9 cellular contexts compared by ENCODE assay signal in genomic region chr7:150380463-150380862, GRCh38. TPM values are rescaled to one million over a fixed set of nuclear protein-coding genes. Genes with fewer than 3 reads are reported as not detected.
A peak's percentile ranks its signal among the peaks of the same experiment; 100 is the strongest.
DNase-seq lines count a peak whose midpoint lies in the region; ATAC-seq and TF ChIP-seq lines count a peak whose summit lies in the region.
"Had no signal": no experiment of that assay in that cellular context is flagged by ENCODE, and none has a peak within 500 bp of the region (broad histone marks: within the 10 kb centered on the region; RNA-seq: fewer than 3 reads in every experiment).

No MANE protein-coding gene starts in this region.

- no peak overlapping the region for H3K27ac Mint-ChIP-seq in activated naive CD4-positive, alpha-beta T cell treated with anti-CD3 and anti-CD28 coated beads, Interleukin-2, amount 50 U/mL, for 24 hours
- peak overlapping the region in 1 of 2 donors; percentile 88 for H3K27ac Mint-ChIP-seq in activated naive CD4-positive, alpha-beta T cell treated with anti-CD3 and anti-CD28 coated beads, Interleukin-2, amount 50 U/mL, for 72 hours
- H3K27ac Mint-ChIP-seq in glutamatergic neuron (ENCODE audit: unreplicated experiment), result peak overlapping the region; percentile 99

- no peaks in the 10 kb centered on the region for H3K9me2 ChIP-seq in PC-9 (ENCODE audit: insufficient read depth)

- no peak overlapping the region for H2AFZ ChIP-seq in PC-9

- no peak for TF ChIP-seq CTCF in PC-9 (conservative IDR thresholded peaks at IDR 0.05)
- TF ChIP-seq CTCF in glutamatergic neuron (IDR thresholded peaks at IDR 0.05; ENCODE audit: partially characterized antibody, unreplicated experiment), result no peak
- no peak for TF ChIP-seq CTCF in tibial nerve (IDR thresholded peaks at IDR 0.05)

- H3K4me3 Mint-ChIP-seq in activated naive CD4-positive, alpha-beta T cell treated with anti-CD3 and anti-CD28 coated beads, Interleukin-2, amount 50 U/mL, for 24 hours, result peak overlapping the region; percentile 95
- H3K4me3 Mint-ChIP-seq in glutamatergic neuron (ENCODE audit: unreplicated experiment), result peak overlapping the region; percentile 97

- BruUV-seq in PC-9 (replicated peaks; lab: Mats Ljungman, UMichigan), result no TSS peak

- no peak for ATAC-seq in activated naive CD4-positive, alpha-beta T cell treated with anti-CD3 and anti-CD28 coated beads, Interleukin-2, amount 50 U/mL, for 72 hours
- no peak for ATAC-seq in HG02852 (IDR thresholded peaks at IDR 0.05; ENCODE audit: unreplicated experiment)
- ATAC-seq in HG02763 (IDR thresholded peaks at IDR 0.05; ENCODE audit: unreplicated experiment), result no peak
- ATAC-seq in GM19397 (IDR thresholded peaks at IDR 0.05; ENCODE audit: unreplicated experiment), result no peak

- TF ChIP-seq POLR2A in tibial nerve (IDR thresholded peaks at IDR 0.05), result no peak

- no peak for TF ChIP-seq EP300 in tibial nerve (IDR thresholded peaks at IDR 0.05)

- H3K4me3 ChIP-seq in PC-9 (peak overlapping the region; percentile 89; the same call in 1 of the 2 replicates), tibial nerve (peak overlapping the region in 1 of 4 donors; percentile 99)

- intact Hi-C loops in PC-9 (cut with micrococcal nuclease; ENCODE audit: unreplicated experiment), result no loop called here

- peaks cover 40% of the 10 kb centered on the region for H3F3A ChIP-seq in PC-9 (ENCODE audit: insufficient read depth, low read depth)

- no peaks in the 10 kb centered on the region for H4K20me1 ChIP-seq in PC-9 (ENCODE audit: insufficient read depth)

- H3K4me1 ChIP-seq in PC-9 (replicated peaks; ENCODE audit: insufficient read depth) (peaks cover 20% of the 10 kb centered on the region), tibial nerve (peaks cover 0 to 86% (median 30%) of the 10 kb centered on the region in 4 donors)

- H3K27me3 Mint-ChIP-seq in activated naive CD4-positive, alpha-beta T cell treated with anti-CD3 and anti-CD28 coated beads, Interleukin-2, amount 50 U/mL, for 24 hours, result no peaks in the 10 kb centered on the region
- peaks cover 14% of the 10 kb centered on the region for H3K27me3 Mint-ChIP-seq in glutamatergic neuron (ENCODE audit: unreplicated experiment)

- H3K27ac ChIP-seq in PC-9 (no peak overlapping the region), tibial nerve (peak overlapping the region in 3 of 4 donors; percentile 87 to 97 (median 91))

- no peak for DNase-seq in activated naive CD4-positive, alpha-beta T cell treated with anti-CD3 and anti-CD28 coated beads, Interleukin-2, amount 50 U/mL, for 72 hours (ENCODE audit: low spot score in 2 of 2)
- DNase-seq in PC-9 (no peak), glutamatergic neuron (no peak), tibial nerve (ENCODE audit: low spot score in 2 of 2) (no peak)
- DNase-seq: NCI-H1105 had no signal

- peaks cover 49% of the 10 kb centered on the region for H3K4me1 Mint-ChIP-seq in activated naive CD4-positive, alpha-beta T cell treated with anti-CD3 and anti-CD28 coated beads, Interleukin-2, amount 50 U/mL, for 24 hours
- peaks cover 51% of the 10 kb centered on the region for H3K4me1 Mint-ChIP-seq in glutamatergic neuron (ENCODE audit: low read depth, unreplicated experiment)

- H3K9me3 ChIP-seq in PC-9 (ENCODE audit: insufficient read depth, low read depth) (no peaks in the 10 kb centered on the region), tibial nerve (no peaks in the 10 kb centered on the region)

- H3K36me3 ChIP-seq in PC-9 (ENCODE audit: low read depth), result no peaks in the 10 kb centered on the region
- peaks cover 0 to under 1% (median 0%) of the 10 kb centered on the region in 3 donors for H3K36me3 ChIP-seq in tibial nerve

- H3K9me3 Mint-ChIP-seq in activated naive CD4-positive, alpha-beta T cell treated with anti-CD3 and anti-CD28 coated beads, Interleukin-2, amount 50 U/mL, for 24 hours, result no peaks in the 10 kb centered on the region
- H3K9me3 Mint-ChIP-seq in activated naive CD4-positive, alpha-beta T cell treated with anti-CD3 and anti-CD28 coated beads, Interleukin-2, amount 50 U/mL, for 72 hours, result no peaks in the 10 kb centered on the region
- peaks cover 18% of the 10 kb centered on the region for H3K9me3 Mint-ChIP-seq in glutamatergic neuron (ENCODE audit: unreplicated experiment)

- H3K36me3 Mint-ChIP-seq in activated naive CD4-positive, alpha-beta T cell treated with anti-CD3 and anti-CD28 coated beads, Interleukin-2, amount 50 U/mL, for 24 hours, result peaks cover 2% of the 10 kb centered on the region
- peaks cover 0 to 5% of the 10 kb centered on the region in 2 donors for H3K36me3 Mint-ChIP-seq in activated naive CD4-positive, alpha-beta T cell treated with anti-CD3 and anti-CD28 coated beads, Interleukin-2, amount 50 U/mL, for 72 hours
- no peaks in the 10 kb centered on the region for H3K36me3 Mint-ChIP-seq in glutamatergic neuron (ENCODE audit: unreplicated experiment)

- H3K27me3 ChIP-seq in PC-9 (ENCODE audit: insufficient read depth, low read depth) (no peaks in the 10 kb centered on the region), tibial nerve (no peaks in the 10 kb centered on the region)

- H3K79me2 ChIP-seq in PC-9 (ENCODE audit: low read depth), result no peaks in the 10 kb centered on the region

- H3K4me2 ChIP-seq in PC-9, result peak overlapping the region; percentile 88

- POLR2A ChIA-PET in PC-9 (lab: Charles Lee; ENCODE audit: unreplicated experiment), result interaction anchor here (0.5 to 0.7 kb wide), 2 partner anchors 57 to 624 kb away, joined by 3 to 6 read pairs; partner anchors contain the start of genes ACTR3C and LRRC61

- 57 to 73% methylated on average over 11 of the region's 11 CpGs for WGBS in tibial nerve, 2 donors

- CTCF ChIA-PET in PC-9 (lab: Charles Lee), result no interaction called here

RNA-seq across cellular contexts. Expression of gene ZNF775, which starts 1.3 kb away (rescaled TPM):
- total RNA-seq in activated naive CD4-positive, alpha-beta T cell treated with anti-CD3 and anti-CD28 coated beads, Interleukin-2, amount 50 U/mL, for 72 hours, result 1 to 10 TPM; 4.4 to 5.0 TPM
- total RNA-seq in PC-9 (2021) (3.1 and 3.4 TPM in 2 replicates), glutamatergic neuron (ENCODE audit: unreplicated experiment) (20.5 TPM), tibial nerve (10 to 100 TPM in 2 of 4 donors, 1 to 10 TPM in 2; 5.9 to 14.3 (median 11.6) TPM)

RNA-seq across cellular contexts. Expression of gene REPIN1, which starts 11.8 kb away (rescaled TPM):
- 10 to 100 TPM; 57.1 to 77.4 TPM for total RNA-seq in activated naive CD4-positive, alpha-beta T cell treated with anti-CD3 and anti-CD28 coated beads, Interleukin-2, amount 50 U/mL, for 72 hours
- total RNA-seq in PC-9 (2021), result 172 and 174 TPM in 2 replicates
- 146 TPM for total RNA-seq in glutamatergic neuron (ENCODE audit: unreplicated experiment)
- 10 to 100 TPM; 65.8 to 70.2 (median 68.3) TPM for total RNA-seq in tibial nerve

RNA-seq across cellular contexts. Expression of gene RARRES2, which starts 39.0 kb away (rescaled TPM):
- total RNA-seq in activated naive CD4-positive, alpha-beta T cell treated with anti-CD3 and anti-CD28 coated beads, Interleukin-2, amount 50 U/mL, for 72 hours, result under 1 TPM in 1 of 2 donors, not detected in 1; 0.12 TPM
- not detected in 2 replicates for total RNA-seq in PC-9 (2021)
- 0.86 TPM for total RNA-seq in glutamatergic neuron (ENCODE audit: unreplicated experiment)
- 100 to 1,000 TPM; 172 to 382 (median 375) TPM for total RNA-seq in tibial nerve

RNA-seq across cellular contexts. Expression of gene ACTR3C, which starts 57.1 kb away (rescaled TPM):
- total RNA-seq in activated naive CD4-positive, alpha-beta T cell treated with anti-CD3 and anti-CD28 coated beads, Interleukin-2, amount 50 U/mL, for 72 hours, result 1 to 10 TPM; 2.3 to 5.8 TPM
- total RNA-seq in PC-9 (2021) (24.1 and 34.5 TPM in 2 replicates), glutamatergic neuron (ENCODE audit: unreplicated experiment) (not detected), tibial nerve (1 to 10 TPM in 1 of 4 donors, under 1 TPM in 3; 0.44 to 2.3 (median 0.94) TPM)

RNA-seq across cellular contexts. Expression of gene LRRC61, which starts 57.3 kb away (rescaled TPM):
- 10 to 100 TPM; 10.8 to 22.3 TPM for total RNA-seq in activated naive CD4-positive, alpha-beta T cell treated with anti-CD3 and anti-CD28 coated beads, Interleukin-2, amount 50 U/mL, for 72 hours
- 34.8 and 42.3 TPM in 2 replicates for total RNA-seq in PC-9 (2021)
- 10.2 TPM for total RNA-seq in glutamatergic neuron (ENCODE audit: unreplicated experiment)
- total RNA-seq in tibial nerve, result 10 to 100 TPM in 1 of 4 donors, 1 to 10 TPM in 3; 7.9 to 19.3 (median 9.6) TPM

Comparison
In these comparisons a context has a peak if more than half of its experiments do, and no peak if none do; other contexts are left out.
1. RNA of gene RARRES2, which starts 39.0 kb away (total RNA-seq): 172 to 382 TPM in tibial nerve; 0.86 TPM in glutamatergic neuron (single experiment), not detected in PC-9 and 0.12 TPM in activated naive CD4-positive, alpha-beta T cell treated with anti-CD3 and anti-CD28 coated beads, Interleukin-2, amount 50 U/mL, for 72 hours; every median in the first group is over 10 times any median in the second.